ENCODE assay signal across 1 cellular context in the genomic region with DNA sequence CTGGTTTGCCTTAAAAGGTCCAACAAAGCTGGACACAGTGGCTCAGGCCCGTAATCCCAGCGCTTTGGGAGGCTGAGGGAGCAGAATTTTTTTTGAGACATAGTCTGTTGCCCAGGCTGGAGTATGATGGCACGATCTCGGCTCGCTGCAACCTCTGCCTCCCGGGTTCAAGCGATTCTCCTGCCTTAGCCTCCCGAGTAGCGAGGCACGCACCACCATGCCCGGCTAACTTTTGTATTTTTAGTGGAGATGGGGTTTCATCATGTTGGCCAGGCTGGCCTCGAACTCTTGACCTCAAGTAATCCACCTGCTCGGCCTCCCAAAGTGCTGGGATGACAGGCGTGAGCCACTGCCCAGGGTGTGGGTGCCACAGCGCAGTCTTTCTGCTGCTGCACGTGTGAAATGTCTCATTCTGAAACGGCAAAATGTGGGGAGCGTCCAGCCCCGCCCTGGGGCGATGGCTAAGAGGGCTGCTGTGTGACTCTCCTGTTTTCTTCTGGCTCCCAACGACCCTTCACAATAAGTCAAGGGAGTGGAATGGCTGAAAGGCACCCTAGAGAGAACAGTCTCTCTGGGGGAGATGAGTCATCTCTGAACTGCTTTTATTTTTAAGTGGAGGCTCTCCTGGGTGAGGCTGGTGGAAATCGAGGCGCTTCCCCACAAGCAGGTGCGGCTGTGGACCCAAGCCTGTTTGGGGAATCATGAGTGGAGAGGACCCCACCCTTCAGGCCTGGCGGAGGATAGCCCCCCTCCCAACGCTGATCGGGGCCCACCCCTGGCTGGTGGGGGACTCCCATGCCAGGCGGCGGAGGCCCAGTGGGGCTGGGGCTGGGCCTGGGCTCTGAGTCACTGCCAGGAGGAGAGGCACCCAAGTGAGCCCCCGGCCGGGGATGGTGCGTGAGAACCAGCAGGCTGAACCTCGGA.
TF ChIP-seq lines count a peak whose summit lies in the region.

No MANE protein-coding gene starts in this region.

TF ChIP-seq in HCT116, 20 proteins besides CTCF, POLR2A, EP300 and RAD21 (continued from another document):
- TF ChIP-seq REST (IDR thresholded peaks at IDR 0.05; ENCODE audit: low read depth), result no peak
- TF ChIP-seq EGR1 (IDR thresholded peaks at IDR 0.05; ENCODE audit: low read depth), result no peak
- no peak for TF ChIP-seq CBX3 (IDR thresholded peaks at IDR 0.05; ENCODE audit: low read depth)
- TF ChIP-seq TCF7L2 (IDR thresholded peaks at IDR 0.05; ENCODE audit: borderline replicate concordance, extremely low read depth, insufficient read depth, insufficient read length), result no peak
- TF ChIP-seq, protein P1, sequence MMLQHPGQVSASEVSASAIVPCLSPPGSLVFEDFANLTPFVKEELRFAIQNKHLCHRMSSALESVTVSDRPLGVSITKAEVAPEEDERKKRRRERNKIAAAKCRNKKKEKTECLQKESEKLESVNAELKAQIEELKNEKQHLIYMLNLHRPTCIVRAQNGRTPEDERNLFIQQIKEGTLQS (IDR thresholded peaks at IDR 0.05), result no peak
